ENCODE assay signal across 1 cellular context in genomic region chr13:114222461-114222968, GRCh38.
TF ChIP-seq lines count a peak whose summit lies in the region.

No MANE protein-coding gene starts in this region.

TF ChIP-seq in K562, 482 proteins besides CTCF, POLR2A, EP300 and RAD21 (continued from another document and continues in another):
- no peak for TF ChIP-seq KAT7 (CRISPR knock-in tag; IDR thresholded peaks at IDR 0.05; ENCODE audit: borderline replicate concordance)
- no peak for TF ChIP-seq TARDBP (IDR thresholded peaks at IDR 0.05)
- TF ChIP-seq FOXK2 (conservative IDR thresholded peaks at IDR 0.05 in 1 of 2, IDR thresholded peaks at IDR 0.05 in 1 of 2; ENCODE audit: low read depth in 2 of 2), result 0 out of 4 replicates have a peak, but pooled peaks of 1 of the 2 experiments have one; percentile 16
- no peak for TF ChIP-seq POLR2H (tag; IDR thresholded peaks at IDR 0.05; ENCODE audit: low read depth)
- TF ChIP-seq RHOXF2B (CRISPR knock-in tag; conservative IDR thresholded peaks at IDR 0.05), result no peak
- TF ChIP-seq CREB3 (tag; conservative IDR thresholded peaks at IDR 0.05; ENCODE audit: low read depth), result peak; percentile 85; the same call in 1 of the 2 replicates
- TF ChIP-seq KLF6 (CRISPR knock-in tag; IDR thresholded peaks at IDR 0.05; ENCODE audit: borderline replicate concordance), result no peak
- TF ChIP-seq ZFP1 (CRISPR knock-in tag; IDR thresholded peaks at IDR 0.05), result no peak
- TF ChIP-seq SP2 (IDR thresholded peaks at IDR 0.05; ENCODE audit: extremely low read depth, low read depth, low read length, poor library complexity, severe bottlenecking), result no peak
- TF ChIP-seq BCL6 (CRISPR knock-in tag; IDR thresholded peaks at IDR 0.05), result no peak
- TF ChIP-seq SREBF1 (IDR thresholded peaks at IDR 0.05; ENCODE audit: borderline replicate concordance, low read depth, low read length), result no peak
- TF ChIP-seq MEIS2 (IDR thresholded peaks at IDR 0.05; ENCODE audit: partially characterized antibody), result no peak
- TF ChIP-seq, protein P1, sequence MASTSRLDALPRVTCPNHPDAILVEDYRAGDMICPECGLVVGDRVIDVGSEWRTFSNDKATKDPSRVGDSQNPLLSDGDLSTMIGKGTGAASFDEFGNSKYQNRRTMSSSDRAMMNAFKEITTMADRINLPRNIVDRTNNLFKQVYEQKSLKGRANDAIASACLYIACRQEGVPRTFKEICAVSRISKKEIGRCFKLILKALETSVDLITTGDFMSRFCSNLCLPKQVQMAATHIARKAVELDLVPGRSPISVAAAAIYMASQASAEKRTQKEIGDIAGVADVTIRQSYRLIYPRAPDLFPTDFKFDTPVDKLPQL (IDR thresholded peaks at IDR 0.05; ENCODE audit: extremely low read depth, insufficient read length), result no peak
- TF ChIP-seq, protein P2, sequence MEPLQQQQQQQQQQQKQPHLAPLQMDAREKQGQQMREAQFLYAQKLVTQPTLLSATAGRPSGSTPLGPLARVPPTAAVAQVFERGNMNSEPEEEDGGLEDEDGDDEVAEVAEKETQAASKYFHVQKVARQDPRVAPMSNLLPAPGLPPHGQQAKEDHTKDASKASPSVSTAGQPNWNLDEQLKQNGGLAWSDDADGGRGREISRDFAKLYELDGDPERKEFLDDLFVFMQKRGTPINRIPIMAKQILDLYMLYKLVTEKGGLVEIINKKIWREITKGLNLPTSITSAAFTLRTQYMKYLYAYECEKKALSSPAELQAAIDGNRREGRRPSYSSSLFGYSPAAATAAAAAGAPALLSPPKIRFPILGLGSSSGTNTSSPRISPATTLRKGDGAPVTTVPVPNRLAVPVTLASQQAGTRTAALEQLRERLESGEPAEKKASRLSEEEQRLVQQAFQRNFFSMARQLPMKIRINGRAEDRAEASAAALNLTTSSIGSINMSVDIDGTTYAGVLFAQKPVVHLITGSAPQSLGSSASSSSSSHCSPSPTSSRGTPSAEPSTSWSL (CRISPR knock-in tag; IDR thresholded peaks at IDR 0.05; ENCODE audit: borderline replicate concordance), result no peak
- no peak for TF ChIP-seq ZNF431 (CRISPR knock-in tag; IDR thresholded peaks at IDR 0.05)
- no peak for TF ChIP-seq ATF1 (CRISPR knock-in tag; IDR thresholded peaks at IDR 0.05)
- TF ChIP-seq ATF1 (tag; IDR thresholded peaks at IDR 0.05), result peak; percentile 59
- TF ChIP-seq, protein P3, sequence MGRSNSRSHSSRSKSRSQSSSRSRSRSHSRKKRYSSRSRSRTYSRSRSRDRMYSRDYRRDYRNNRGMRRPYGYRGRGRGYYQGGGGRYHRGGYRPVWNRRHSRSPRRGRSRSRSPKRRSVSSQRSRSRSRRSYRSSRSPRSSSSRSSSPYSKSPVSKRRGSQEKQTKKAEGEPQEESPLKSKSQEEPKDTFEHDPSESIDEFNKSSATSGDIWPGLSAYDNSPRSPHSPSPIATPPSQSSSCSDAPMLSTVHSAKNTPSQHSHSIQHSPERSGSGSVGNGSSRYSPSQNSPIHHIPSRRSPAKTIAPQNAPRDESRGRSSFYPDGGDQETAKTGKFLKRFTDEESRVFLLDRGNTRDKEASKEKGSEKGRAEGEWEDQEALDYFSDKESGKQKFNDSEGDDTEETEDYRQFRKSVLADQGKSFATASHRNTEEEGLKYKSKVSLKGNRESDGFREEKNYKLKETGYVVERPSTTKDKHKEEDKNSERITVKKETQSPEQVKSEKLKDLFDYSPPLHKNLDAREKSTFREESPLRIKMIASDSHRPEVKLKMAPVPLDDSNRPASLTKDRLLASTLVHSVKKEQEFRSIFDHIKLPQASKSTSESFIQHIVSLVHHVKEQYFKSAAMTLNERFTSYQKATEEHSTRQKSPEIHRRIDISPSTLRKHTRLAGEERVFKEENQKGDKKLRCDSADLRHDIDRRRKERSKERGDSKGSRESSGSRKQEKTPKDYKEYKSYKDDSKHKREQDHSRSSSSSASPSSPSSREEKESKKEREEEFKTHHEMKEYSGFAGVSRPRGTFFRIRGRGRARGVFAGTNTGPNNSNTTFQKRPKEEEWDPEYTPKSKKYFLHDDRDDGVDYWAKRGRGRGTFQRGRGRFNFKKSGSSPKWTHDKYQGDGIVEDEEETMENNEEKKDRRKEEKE (IDR thresholded peaks at IDR 0.05; ENCODE audit: borderline replicate concordance in 1 of 2, control insufficient read depth in 1 of 2, low read depth in 2 of 2, low read length in 1 of 2), result no peak
- TF ChIP-seq, protein P4, sequence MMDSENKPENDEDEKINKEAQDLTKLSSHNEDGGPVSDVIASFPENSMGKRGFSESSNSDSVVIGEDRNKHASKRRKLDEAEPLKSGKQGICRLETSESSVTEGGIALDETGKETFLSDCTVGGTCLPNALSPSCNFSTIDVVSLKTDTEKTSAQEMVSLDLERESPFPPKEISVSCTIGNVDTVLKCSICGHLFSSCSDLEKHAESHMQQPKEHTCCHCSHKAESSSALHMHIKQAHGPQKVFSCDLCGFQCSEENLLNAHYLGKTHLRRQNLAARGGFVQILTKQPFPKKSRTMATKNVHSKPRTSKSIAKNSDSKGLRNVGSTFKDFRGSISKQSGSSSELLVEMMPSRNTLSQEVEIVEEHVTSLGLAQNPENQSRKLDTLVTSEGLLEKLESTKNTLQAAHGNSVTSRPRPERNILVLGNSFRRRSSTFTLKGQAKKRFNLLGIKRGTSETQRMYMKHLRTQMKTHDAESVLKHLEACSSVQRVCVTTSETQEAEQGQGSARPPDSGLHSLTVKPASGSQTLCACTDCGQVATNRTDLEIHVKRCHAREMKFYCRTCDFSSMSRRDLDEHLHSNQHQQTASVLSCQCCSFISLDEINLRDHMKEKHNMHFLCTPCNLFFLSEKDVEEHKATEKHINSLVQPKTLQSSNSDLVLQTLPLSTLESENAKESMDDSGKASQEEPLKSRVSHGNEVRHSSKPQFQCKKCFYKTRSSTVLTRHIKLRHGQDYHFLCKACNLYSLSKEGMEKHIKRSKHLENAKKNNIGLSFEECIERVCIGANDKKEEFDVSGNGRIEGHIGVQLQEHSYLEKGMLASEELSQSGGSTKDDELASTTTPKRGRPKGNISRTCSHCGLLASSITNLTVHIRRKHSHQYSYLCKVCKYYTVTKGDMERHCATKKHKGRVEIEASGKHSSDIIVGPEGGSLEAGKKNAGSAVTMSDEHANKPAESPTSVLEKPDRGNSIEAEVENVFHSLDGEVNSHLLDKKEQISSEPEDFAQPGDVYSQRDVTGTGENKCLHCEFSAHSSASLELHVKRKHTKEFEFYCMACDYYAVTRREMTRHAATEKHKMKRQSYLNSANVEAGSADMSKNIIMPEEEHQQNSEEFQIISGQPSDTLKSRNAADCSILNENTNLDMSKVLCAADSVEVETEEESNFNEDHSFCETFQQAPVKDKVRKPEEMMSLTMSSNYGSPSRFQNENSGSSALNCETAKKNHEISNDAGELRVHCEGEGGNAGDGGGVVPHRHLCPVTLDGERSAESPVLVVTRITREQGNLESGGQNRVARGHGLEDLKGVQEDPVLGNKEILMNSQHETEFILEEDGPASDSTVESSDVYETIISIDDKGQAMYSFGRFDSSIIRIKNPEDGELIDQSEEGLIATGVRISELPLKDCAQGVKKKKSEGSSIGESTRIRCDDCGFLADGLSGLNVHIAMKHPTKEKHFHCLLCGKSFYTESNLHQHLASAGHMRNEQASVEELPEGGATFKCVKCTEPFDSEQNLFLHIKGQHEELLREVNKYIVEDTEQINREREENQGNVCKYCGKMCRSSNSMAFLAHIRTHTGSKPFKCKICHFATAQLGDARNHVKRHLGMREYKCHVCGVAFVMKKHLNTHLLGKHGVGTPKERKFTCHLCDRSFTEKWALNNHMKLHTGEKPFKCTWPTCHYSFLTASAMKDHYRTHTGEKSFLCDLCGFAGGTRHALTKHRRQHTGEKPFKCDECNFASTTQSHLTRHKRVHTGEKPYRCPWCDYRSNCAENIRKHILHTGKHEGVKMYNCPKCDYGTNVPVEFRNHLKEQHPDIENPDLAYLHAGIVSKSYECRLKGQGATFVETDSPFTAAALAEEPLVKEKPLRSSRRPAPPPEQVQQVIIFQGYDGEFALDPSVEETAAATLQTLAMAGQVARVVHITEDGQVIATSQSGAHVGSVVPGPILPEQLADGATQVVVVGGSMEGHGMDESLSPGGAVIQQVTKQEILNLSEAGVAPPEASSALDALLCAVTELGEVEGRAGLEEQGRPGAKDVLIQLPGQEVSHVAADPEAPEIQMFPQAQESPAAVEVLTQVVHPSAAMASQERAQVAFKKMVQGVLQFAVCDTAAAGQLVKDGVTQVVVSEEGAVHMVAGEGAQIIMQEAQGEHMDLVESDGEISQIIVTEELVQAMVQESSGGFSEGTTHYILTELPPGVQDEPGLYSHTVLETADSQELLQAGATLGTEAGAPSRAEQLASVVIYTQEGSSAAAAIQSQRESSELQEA (IDR thresholded peaks at IDR 0.05; ENCODE audit: low read depth), result no peak
- no peak for TF ChIP-seq ZC3H11A (IDR thresholded peaks at IDR 0.05; ENCODE audit: low read depth, low read length)
- no peak for TF ChIP-seq MXI1 (IDR thresholded peaks at IDR 0.05; ENCODE audit: low read depth, low read length)
- no peak for TF ChIP-seq HSF4 (CRISPR knock-in tag; IDR thresholded peaks at IDR 0.05; ENCODE audit: borderline replicate concordance)
- TF ChIP-seq ZNF224 (CRISPR knock-in tag; IDR thresholded peaks at IDR 0.05), result no peak
- 0 out of 4 replicates have a peak, but pooled peaks of 1 of the 2 experiments have one; percentile 56 for TF ChIP-seq ARNT (IDR thresholded peaks at IDR 0.05)
- TF ChIP-seq ZNF592 (IDR thresholded peaks at IDR 0.05), result peak; percentile 96
- TF ChIP-seq TCFL5 (CRISPR knock-in tag; conservative IDR thresholded peaks at IDR 0.05), result no peak
- TF ChIP-seq YBX1 (IDR thresholded peaks at IDR 0.05), result no peak
- TF ChIP-seq, protein P5, sequence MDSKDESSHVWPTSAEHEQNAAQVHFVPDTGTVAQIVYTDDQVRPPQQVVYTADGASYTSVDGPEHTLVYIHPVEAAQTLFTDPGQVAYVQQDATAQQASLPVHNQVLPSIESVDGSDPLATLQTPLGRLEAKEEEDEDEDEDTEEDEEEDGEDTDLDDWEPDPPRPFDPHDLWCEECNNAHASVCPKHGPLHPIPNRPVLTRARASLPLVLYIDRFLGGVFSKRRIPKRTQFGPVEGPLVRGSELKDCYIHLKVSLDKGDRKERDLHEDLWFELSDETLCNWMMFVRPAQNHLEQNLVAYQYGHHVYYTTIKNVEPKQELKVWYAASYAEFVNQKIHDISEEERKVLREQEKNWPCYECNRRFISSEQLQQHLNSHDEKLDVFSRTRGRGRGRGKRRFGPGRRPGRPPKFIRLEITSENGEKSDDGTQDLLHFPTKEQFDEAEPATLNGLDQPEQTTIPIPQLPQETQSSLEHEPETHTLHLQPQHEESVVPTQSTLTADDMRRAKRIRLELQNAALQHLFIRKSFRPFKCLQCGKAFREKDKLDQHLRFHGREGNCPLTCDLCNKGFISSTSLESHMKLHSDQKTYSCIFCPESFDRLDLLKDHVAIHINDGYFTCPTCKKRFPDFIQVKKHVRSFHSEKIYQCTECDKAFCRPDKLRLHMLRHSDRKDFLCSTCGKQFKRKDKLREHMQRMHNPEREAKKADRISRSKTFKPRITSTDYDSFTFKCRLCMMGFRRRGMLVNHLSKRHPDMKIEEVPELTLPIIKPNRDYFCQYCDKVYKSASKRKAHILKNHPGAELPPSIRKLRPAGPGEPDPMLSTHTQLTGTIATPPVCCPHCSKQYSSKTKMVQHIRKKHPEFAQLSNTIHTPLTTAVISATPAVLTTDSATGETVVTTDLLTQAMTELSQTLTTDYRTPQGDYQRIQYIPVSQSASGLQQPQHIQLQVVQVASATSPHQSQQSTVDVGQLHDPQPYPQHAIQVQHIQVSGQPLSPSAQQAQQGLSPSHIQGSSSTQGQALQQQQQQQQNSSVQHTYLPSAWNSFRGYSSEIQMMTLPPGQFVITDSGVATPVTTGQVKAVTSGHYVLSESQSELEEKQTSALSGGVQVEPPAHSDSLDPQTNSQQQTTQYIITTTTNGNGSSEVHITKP (IDR thresholded peaks at IDR 0.05; ENCODE audit: partially characterized antibody), result peak; percentile 8
- no peak for TF ChIP-seq KLF10 (CRISPR knock-in tag; IDR thresholded peaks at IDR 0.05)
- TF ChIP-seq, protein P6, sequence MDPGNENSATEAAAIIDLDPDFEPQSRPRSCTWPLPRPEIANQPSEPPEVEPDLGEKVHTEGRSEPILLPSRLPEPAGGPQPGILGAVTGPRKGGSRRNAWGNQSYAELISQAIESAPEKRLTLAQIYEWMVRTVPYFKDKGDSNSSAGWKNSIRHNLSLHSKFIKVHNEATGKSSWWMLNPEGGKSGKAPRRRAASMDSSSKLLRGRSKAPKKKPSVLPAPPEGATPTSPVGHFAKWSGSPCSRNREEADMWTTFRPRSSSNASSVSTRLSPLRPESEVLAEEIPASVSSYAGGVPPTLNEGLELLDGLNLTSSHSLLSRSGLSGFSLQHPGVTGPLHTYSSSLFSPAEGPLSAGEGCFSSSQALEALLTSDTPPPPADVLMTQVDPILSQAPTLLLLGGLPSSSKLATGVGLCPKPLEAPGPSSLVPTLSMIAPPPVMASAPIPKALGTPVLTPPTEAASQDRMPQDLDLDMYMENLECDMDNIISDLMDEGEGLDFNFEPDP (CRISPR knock-in tag; IDR thresholded peaks at IDR 0.05), result no peak
